20 cellular contexts compared by ENCODE assay signal in genomic region chr4:17095771-17096170, GRCh38.
"Had no signal": no experiment of that assay in that cellular context is flagged by ENCODE, and none has a peak within 500 bp of the region (broad histone marks: within the 10 kb centered on the region; RNA-seq: fewer than 3 reads in every experiment).

No MANE protein-coding gene starts in this region.

- ATAC-seq: left ventricle myocardium superior; lower lobe of right lung; naive thymus-derived CD4-positive, alpha-beta T cell; stimulated activated naive B cell treated with anti-CD40 and anti-IgM and Interleukin-4, amounts not matched to agents 10 μg/mL and 1 μg/mL and 100 μg/mL, for 72 hours; stimulated activated naive CD8-positive, alpha-beta T cell treated with anti-CD3 and anti-CD28 coated beads, Interleukin-15, amount 100 ng/mL, for 72 hours; upper lobe of right lung had no signal

- H2AFZ ChIP-seq: neural progenitor cell, parathyroid adenoma had no signal

- H3K36me3 ChIP-seq: lower lobe of right lung, neural progenitor cell, prostate gland, right atrium auricular region, sigmoid colon, suprapubic skin, transverse colon, upper lobe of right lung, uterus had no signal

- DNase-seq: cortex of kidney; hypothalamus; left ventricle myocardium superior; lower lobe of right lung; naive thymus-derived CD4-positive, alpha-beta T cell; sigmoid colon; stimulated activated naive B cell treated with anti-CD40 and anti-IgM and Interleukin-4, amounts not matched to agents 10 μg/mL and 1 μg/mL and 100 μg/mL, for 72 hours; stimulated activated naive CD8-positive, alpha-beta T cell treated with anti-CD3 and anti-CD28 coated beads, Interleukin-15, amount 100 ng/mL, for 72 hours; transverse colon; upper lobe of right lung; uterus had no signal

- FAIRE-seq: frontal cortex, keratinocyte had no signal

- H3K36me3 Mint-ChIP-seq: mesothelial cell of epicardium; naive thymus-derived CD4-positive, alpha-beta T cell; neural progenitor cell; stimulated activated naive B cell treated with anti-CD40 and anti-IgM and Interleukin-4, amounts not matched to agents 10 μg/mL and 1 μg/mL and 100 μg/mL, for 72 hours had no signal

- H3K4me2 ChIP-seq: neural progenitor cell had no signal

- H3K4me3 ChIP-seq: lower lobe of right lung, neural progenitor cell, prostate gland, right atrium auricular region, sigmoid colon, suprapubic skin, transverse colon, upper lobe of right lung, uterus had no signal

- H3K27me3 Mint-ChIP-seq: stimulated activated naive B cell treated with anti-CD40 and anti-IgM and Interleukin-4, amounts not matched to agents 10 μg/mL and 1 μg/mL and 100 μg/mL, for 72 hours had no signal

- H3K79me2 ChIP-seq: parathyroid adenoma had no signal

- H3K9me3 Mint-ChIP-seq: nephron; neural progenitor cell; stimulated activated naive B cell treated with anti-CD40 and anti-IgM and Interleukin-4, amounts not matched to agents 10 μg/mL and 1 μg/mL and 100 μg/mL, for 72 hours; stimulated activated naive CD8-positive, alpha-beta T cell treated with anti-CD3 and anti-CD28 coated beads, Interleukin-15, amount 100 ng/mL, for 72 hours had no signal

- H3K9ac ChIP-seq: neural progenitor cell, parathyroid adenoma had no signal

- H3K4me1 ChIP-seq: lower lobe of right lung, neural progenitor cell, parathyroid adenoma, prostate gland, sigmoid colon, transverse colon had no signal

- H3K4me3 Mint-ChIP-seq: mesothelial cell of epicardium; naive thymus-derived CD4-positive, alpha-beta T cell; nephron; neural progenitor cell; stimulated activated naive B cell treated with anti-CD40 and anti-IgM and Interleukin-4, amounts not matched to agents 10 μg/mL and 1 μg/mL and 100 μg/mL, for 72 hours; stimulated activated naive CD8-positive, alpha-beta T cell treated with anti-CD3 and anti-CD28 coated beads, Interleukin-15, amount 100 ng/mL, for 72 hours had no signal

- H3K27ac Mint-ChIP-seq: mesothelial cell of epicardium; naive thymus-derived CD4-positive, alpha-beta T cell; neural progenitor cell; stimulated activated naive B cell treated with anti-CD40 and anti-IgM and Interleukin-4, amounts not matched to agents 10 μg/mL and 1 μg/mL and 100 μg/mL, for 72 hours had no signal

- H3K27ac ChIP-seq: lower lobe of right lung, neural progenitor cell, parathyroid adenoma, prostate gland, right atrium auricular region, sigmoid colon, suprapubic skin, transverse colon, upper lobe of right lung, uterus had no signal

- H3K27me3 ChIP-seq: neural progenitor cell, right atrium auricular region, sigmoid colon, suprapubic skin, transverse colon, upper lobe of right lung, uterus had no signal

- H3K9me3 ChIP-seq: lower lobe of right lung, prostate gland, right atrium auricular region, sigmoid colon, suprapubic skin, transverse colon, upper lobe of right lung, uterus had no signal
